ENCODE assay signal across 25 cellular contexts in the genomic region with DNA sequence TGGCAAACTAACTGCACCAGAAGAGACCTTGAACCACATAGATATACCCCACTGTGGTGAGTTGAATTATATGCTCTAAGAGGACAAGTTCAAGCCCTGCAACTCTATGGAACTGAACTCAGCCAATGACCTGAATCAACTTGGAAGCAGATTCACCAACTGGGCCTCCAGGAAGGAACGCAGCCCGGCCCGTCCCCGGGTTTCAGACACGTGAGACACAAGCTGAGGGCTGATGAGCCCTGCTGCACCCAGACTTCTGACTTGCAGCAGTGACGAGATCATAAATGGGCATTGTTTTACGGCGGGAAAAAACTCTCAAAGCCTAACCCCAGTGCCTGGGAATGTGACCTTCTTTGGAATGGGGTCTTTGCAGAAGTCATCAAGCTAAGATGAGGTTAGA. TPM values are rescaled to one million over a fixed set of nuclear protein-coding genes. Genes with fewer than 3 reads are reported as not detected.
"Had no signal": no experiment of that assay in that cellular context is flagged by ENCODE, and none has a peak within 500 bp of the region (broad histone marks: within the 10 kb centered on the region; RNA-seq: fewer than 3 reads in every experiment).

No MANE protein-coding gene starts in this region.

- DNase-seq: colonic mucosa; cortex of kidney; effector CD8-positive, alpha-beta T cell; effector memory CD8-positive, alpha-beta T cell; endodermal cell; erythroblast; esophagus squamous epithelium; foreskin fibroblast; foreskin melanocyte; gastrocnemius medialis; glutamatergic neuron; heart right ventricle; hypothalamus; immature natural killer cell; kidney glomerular epithelial cell; left colon; left ventricle myocardium inferior; mammary epithelial cell; mesendoderm; mucosa of descending colon; naive B cell had no signal

- ATAC-seq: effector memory CD8-positive, alpha-beta T cell; esophagus mucosa; gastrocnemius medialis; heart right ventricle; left colon; left lobe of liver; mucosa of descending colon; naive thymus-derived CD8-positive, alpha-beta T cell had no signal

RNA-seq across cellular contexts. Expression of a gene that starts 28.5 kb away (rescaled TPM):
- total RNA-seq: gastrocnemius medialis; myocyte; naive thymus-derived CD8-positive, alpha-beta T cell had no signal
